ENCODE assay signal across 10 cellular contexts in the genomic region with DNA sequence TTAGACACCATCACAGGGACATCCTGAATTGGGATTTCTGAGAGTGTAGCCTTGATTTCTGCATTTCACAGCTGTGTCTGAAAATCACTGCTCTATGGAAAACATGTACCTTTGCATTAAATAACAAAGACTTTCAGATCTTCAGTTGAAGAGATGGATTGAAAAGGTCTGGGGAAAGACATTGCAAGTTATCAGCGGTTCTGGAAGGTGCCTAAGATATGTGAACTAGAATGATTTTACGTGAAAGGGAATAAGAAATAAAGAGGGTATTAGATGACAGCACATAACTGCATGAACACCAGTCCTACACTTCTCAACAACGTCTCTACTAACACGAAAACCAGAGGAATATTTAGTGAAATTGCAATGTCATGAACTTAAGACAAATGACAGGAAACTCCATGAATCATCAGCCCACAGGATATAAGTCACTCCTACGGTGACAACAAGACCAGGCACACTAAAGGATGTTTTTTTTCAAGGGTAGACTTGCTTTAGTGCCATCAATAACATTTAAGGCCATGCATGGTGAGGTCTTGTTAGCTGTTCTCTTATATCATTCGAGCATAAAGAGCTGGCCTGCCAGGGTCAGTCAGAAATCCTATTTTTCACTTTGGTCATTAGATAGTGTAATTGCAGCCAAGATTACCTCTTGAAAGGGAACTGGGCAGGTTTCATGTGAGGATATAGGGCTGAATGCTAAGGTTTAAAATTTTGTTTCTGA.
DNase-seq lines count a peak whose midpoint lies in the region; ATAC-seq, FAIRE-seq and TF ChIP-seq lines count a peak whose summit lies in the region.
"Had no signal": no experiment of that assay in that cellular context is flagged by ENCODE, and none has a peak within 500 bp of the region (broad histone marks: within the 10 kb centered on the region; RNA-seq: fewer than 3 reads in every experiment).

No MANE protein-coding gene starts in this region.

- no peaks in the 10 kb centered on the region for H3K27me3 Mint-ChIP-seq in T-helper 2 cell treated with Interferon-gamma antibody and Interleukin-4, amounts not matched to agents 5 μg/mL and 100 μg/mL, for 36 hours (ENCODE audit: low read depth)
- H3K27me3 Mint-ChIP-seq: brain had no signal

- peaks cover 15% of the 10 kb centered on the region for H3K4me1 Mint-ChIP-seq in T-helper 2 cell treated with Interferon-gamma antibody and Interleukin-4, amounts not matched to agents 5 μg/mL and 100 μg/mL, for 36 hours (ENCODE audit: low read depth)

- peak overlapping the region; percentile 80 for H3K27ac ChIP-seq in ACC112 (ENCODE audit: low read depth, low read length)

- ATAC-seq in GM19452 (IDR thresholded peaks at IDR 0.05; ENCODE audit: unreplicated experiment) = no peak
- ATAC-seq in GM18873 (IDR thresholded peaks at IDR 0.05; ENCODE audit: low FRiP score, unreplicated experiment) = no peak

- H3K27me3 ChIP-seq in ACC112 (ENCODE audit: insufficient read depth, low read length) = no peaks in the 10 kb centered on the region

- peaks cover 11% of the 10 kb centered on the region for H3K9me3 Mint-ChIP-seq in T-helper 2 cell treated with Interferon-gamma antibody and Interleukin-4, amounts not matched to agents 5 μg/mL and 100 μg/mL, for 36 hours

- peak overlapping the region; percentile 74 for H3K27ac Mint-ChIP-seq in T-helper 2 cell treated with Interferon-gamma antibody and Interleukin-4, amounts not matched to agents 5 μg/mL and 100 μg/mL, for 36 hours

- no peak for TF ChIP-seq POLR2A in H54 (IDR thresholded peaks at IDR 0.05; ENCODE audit: low read depth, low read length)

- H3K4me3 ChIP-seq in ACC112 (ENCODE audit: low read depth, low read length) = peak overlapping the region; percentile 6

- peaks cover 24% of the 10 kb centered on the region for H3K4me1 ChIP-seq in ACC112 (ENCODE audit: control insufficient read depth, insufficient read depth, low read length, unreplicated experiment)

- FAIRE-seq in H54 (lab: Jason Lieb, UNC) = peak; percentile 96

- H3K4me3 Mint-ChIP-seq in T-helper 2 cell treated with Interferon-gamma antibody and Interleukin-4, amounts not matched to agents 5 μg/mL and 100 μg/mL, for 36 hours = peak overlapping the region; percentile 36
- H3K4me3 Mint-ChIP-seq: brain had no signal

- peaks cover 3% of the 10 kb centered on the region; the same call in 1 of the 2 replicates for H3K36me3 ChIP-seq in ACC112 (ENCODE audit: insufficient read depth, low read length)

- DNase-seq in H54 (ENCODE audit: insufficient read length, low spot score) (peak; percentile 39), glomerular endothelial cell (ENCODE audit: extremely low read depth, low read depth, low spot score) (peak; percentile 87), NCI-H1092 treated with DMSO at 0.1 percent for 48 hours (lab: John Stamatoyannopoulos, UW) (no peak), NCI-H524 (lab: John Stamatoyannopoulos, UW) (no peak)
- peak; percentile 33 for DNase-seq in T-helper 2 cell treated with Interferon-gamma antibody and Interleukin-4, amounts not matched to agents 5 μg/mL and 100 μg/mL, for 36 hours (ENCODE audit: low spot score)
- DNase-seq: right cardiac atrium had no signal

- H3K36me3 Mint-ChIP-seq in T-helper 2 cell treated with Interferon-gamma antibody and Interleukin-4, amounts not matched to agents 5 μg/mL and 100 μg/mL, for 36 hours (ENCODE audit: low read depth) = no peaks in the 10 kb centered on the region
- H3K36me3 Mint-ChIP-seq: brain had no signal

- H2AFZ ChIP-seq in ACC112 (ENCODE audit: low read length, unreplicated experiment) = peak overlapping the region; percentile 11

- H3K79me2 ChIP-seq in ACC112 (ENCODE audit: control insufficient read depth, insufficient read depth, low read length, unreplicated experiment) = no peaks in the 10 kb centered on the region

Comparison
In these comparisons a context has a peak if more than half of its experiments do, and no peak if none do; other contexts are left out.
1. DNase-seq: peak in H54 (single experiment), T-helper 2 cell treated with Interferon-gamma antibody and Interleukin-4, amounts not matched to agents 5 μg/mL and 100 μg/mL, for 36 hours (single experiment) and glomerular endothelial cell (single experiment); none in NCI-H1092 treated with DMSO at 0.1 percent for 48 hours (single experiment) and NCI-H524 (0 of 2).